ENCODE assay signal across 8 cellular contexts in the genomic region with DNA sequence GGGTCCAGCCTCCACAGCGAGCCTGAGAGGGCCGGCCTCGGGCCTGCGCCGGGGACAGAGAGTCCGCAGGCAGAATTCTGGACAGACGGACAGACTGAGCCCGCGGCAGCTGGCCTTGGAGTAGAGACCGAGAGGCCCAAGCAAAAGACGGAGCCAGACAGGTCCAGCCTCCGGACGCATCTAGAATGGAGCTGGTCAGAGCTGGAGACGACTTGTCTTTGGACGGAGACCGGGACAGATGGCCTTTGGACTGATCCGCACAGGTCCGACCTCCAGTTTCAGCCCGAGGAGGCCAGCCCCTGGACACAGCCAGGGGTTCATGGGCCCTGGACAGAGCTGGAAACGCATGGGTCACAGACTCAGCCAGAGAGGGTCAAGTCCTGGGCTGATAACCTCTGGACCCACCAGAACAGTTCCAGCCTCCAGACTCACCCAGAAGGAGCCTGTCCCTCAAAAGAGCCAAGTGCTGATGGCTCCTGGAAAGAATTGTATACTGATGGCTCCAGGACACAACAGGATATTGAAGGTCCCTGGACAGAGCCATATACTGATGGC. TPM values are rescaled to one million over a fixed set of nuclear protein-coding genes. Genes with fewer than 3 reads are reported as not detected.
DNase-seq lines count a peak whose midpoint lies in the region; ATAC-seq and TF ChIP-seq lines count a peak whose summit lies in the region.

No MANE protein-coding gene starts in this region.

- ATAC-seq in left ventricle myocardium superior = no peak
- no peak for ATAC-seq in stimulated activated effector memory CD8-positive, alpha-beta T cell treated with anti-CD3 and anti-CD28 coated beads, Interleukin-12 subunit alpha, Interleukin-12 subunit beta, amount 100 ng/mL, for 72 hours
- no peak for ATAC-seq in HG02763 (IDR thresholded peaks at IDR 0.05; ENCODE audit: unreplicated experiment)

- H3K4me3 Mint-ChIP-seq in activated T-helper 2 cell treated with anti-CD3 and anti-CD28 coated beads, Interferon-gamma antibody, Interleukin-2, Interleukin-4, amounts not matched to agents 10 μg/mL and 5 μg/mL and 100 μg/mL, durations not matched to agents 14 hours and 24 hours and 36 hours (ENCODE audit: low read depth) = peak overlapping the region; percentile 94
- peak overlapping the region; percentile 83 for H3K4me3 Mint-ChIP-seq in stimulated activated effector memory CD8-positive, alpha-beta T cell treated with anti-CD3 and anti-CD28 coated beads, Interleukin-12 subunit alpha, Interleukin-12 subunit beta, amount 100 ng/mL, for 72 hours

- no peak overlapping the region for H3K27ac Mint-ChIP-seq in activated T-helper 2 cell treated with anti-CD3 and anti-CD28 coated beads, Interferon-gamma antibody, Interleukin-2, Interleukin-4, amounts not matched to agents 10 μg/mL and 5 μg/mL and 100 μg/mL, durations not matched to agents 14 hours and 24 hours and 36 hours
- H3K27ac Mint-ChIP-seq in stimulated activated effector memory CD8-positive, alpha-beta T cell treated with anti-CD3 and anti-CD28 coated beads, Interleukin-12 subunit alpha, Interleukin-12 subunit beta, amount 100 ng/mL, for 72 hours = peak overlapping the region; percentile 90

- peaks cover 14% of the 10 kb centered on the region for H3K4me1 ChIP-seq in cardiac muscle cell (ENCODE audit: low read depth)
- H3K4me1 ChIP-seq in iPS-15b (ENCODE audit: control insufficient read depth, insufficient read depth, low read length) = peaks cover 13% of the 10 kb centered on the region

- H3K9me3 ChIP-seq in cardiac muscle cell (ENCODE audit: low read depth) (no peaks in the 10 kb centered on the region), iPS-15b (ENCODE audit: control insufficient read depth, insufficient read depth, low read length) (no peaks in the 10 kb centered on the region)

- H3K27me3 Mint-ChIP-seq in activated T-helper 2 cell treated with anti-CD3 and anti-CD28 coated beads, Interferon-gamma antibody, Interleukin-2, Interleukin-4, amounts not matched to agents 10 μg/mL and 5 μg/mL and 100 μg/mL, durations not matched to agents 14 hours and 24 hours and 36 hours (ENCODE audit: low read depth) = no peaks in the 10 kb centered on the region

- H3K4me3 ChIP-seq in cardiac muscle cell (peak overlapping the region; percentile 66), iPS-15b (ENCODE audit: low read depth, low read length) (peak overlapping the region; percentile 70)

- intact Hi-C loops in left ventricle myocardium superior (cut with micrococcal nuclease) = no loop called here
- intact Hi-C loops in activated T-helper 2 cell treated with anti-CD3 and anti-CD28 coated beads, Interferon-gamma antibody, Interleukin-2, Interleukin-4, amounts not matched to agents 10 μg/mL and 5 μg/mL and 100 μg/mL, durations not matched to agents 14 hours and 24 hours and 36 hours (cut with micrococcal nuclease) = loop anchor here (2.0 kb wide), 2 partner anchors 81 to 103 kb away; partner anchors contain the start of gene EGLN2

- H3K27ac ChIP-seq in cardiac muscle cell = peak overlapping the region; percentile 95

- H3K9me3 Mint-ChIP-seq in activated T-helper 2 cell treated with anti-CD3 and anti-CD28 coated beads, Interferon-gamma antibody, Interleukin-2, Interleukin-4, amounts not matched to agents 10 μg/mL and 5 μg/mL and 100 μg/mL, durations not matched to agents 14 hours and 24 hours and 36 hours = no peaks in the 10 kb centered on the region
- no peaks in the 10 kb centered on the region for H3K9me3 Mint-ChIP-seq in stimulated activated effector memory CD8-positive, alpha-beta T cell treated with anti-CD3 and anti-CD28 coated beads, Interleukin-12 subunit alpha, Interleukin-12 subunit beta, amount 100 ng/mL, for 72 hours

- no peaks in the 10 kb centered on the region for H3K36me3 ChIP-seq in cardiac muscle cell
- H3K36me3 ChIP-seq in iPS-15b (ENCODE audit: control insufficient read depth, insufficient read depth, low read length) = no peaks in the 10 kb centered on the region

- TF ChIP-seq CTCF in cardiac muscle cell (IDR thresholded peaks at IDR 0.05; ENCODE audit: low read depth, low read length) = no peak

- peaks cover 51% of the 10 kb centered on the region for H3K4me1 Mint-ChIP-seq in activated T-helper 2 cell treated with anti-CD3 and anti-CD28 coated beads, Interferon-gamma antibody, Interleukin-2, Interleukin-4, amounts not matched to agents 10 μg/mL and 5 μg/mL and 100 μg/mL, durations not matched to agents 14 hours and 24 hours and 36 hours (ENCODE audit: low read depth)
- peaks cover 75% of the 10 kb centered on the region for H3K4me1 Mint-ChIP-seq in stimulated activated effector memory CD8-positive, alpha-beta T cell treated with anti-CD3 and anti-CD28 coated beads, Interleukin-12 subunit alpha, Interleukin-12 subunit beta, amount 100 ng/mL, for 72 hours

- peak overlapping the region; percentile 18 for H3K9ac ChIP-seq in iPS-15b (ENCODE audit: low read depth, low read length)

- H3K27me3 ChIP-seq in cardiac muscle cell = no peaks in the 10 kb centered on the region
- H3K27me3 ChIP-seq in iPS-15b (ENCODE audit: control insufficient read depth, insufficient read depth, low read length) = no peaks in the 10 kb centered on the region

- peaks cover 26% of the 10 kb centered on the region for H3K36me3 Mint-ChIP-seq in activated T-helper 2 cell treated with anti-CD3 and anti-CD28 coated beads, Interferon-gamma antibody, Interleukin-2, Interleukin-4, amounts not matched to agents 10 μg/mL and 5 μg/mL and 100 μg/mL, durations not matched to agents 14 hours and 24 hours and 36 hours (ENCODE audit: low read depth)
- peaks cover 53% of the 10 kb centered on the region for H3K36me3 Mint-ChIP-seq in stimulated activated effector memory CD8-positive, alpha-beta T cell treated with anti-CD3 and anti-CD28 coated beads, Interleukin-12 subunit alpha, Interleukin-12 subunit beta, amount 100 ng/mL, for 72 hours

- DNase-seq in cardiac muscle cell (ENCODE audit: low read depth in 1 of 2, low spot score in 1 of 2) (no peak), left ventricle myocardium superior (no peak), SKM-1 (lab: John Stamatoyannopoulos, UW; ENCODE audit: unreplicated experiment) (no peak), cerebellum (ENCODE audit: low spot score) (no peak)
- no peak for DNase-seq in activated T-helper 2 cell treated with anti-CD3 and anti-CD28 coated beads, Interferon-gamma antibody, Interleukin-2, Interleukin-4, amounts not matched to agents 10 μg/mL and 5 μg/mL and 100 μg/mL, durations not matched to agents 14 hours and 24 hours and 36 hours (ENCODE audit: low spot score)
- DNase-seq in stimulated activated effector memory CD8-positive, alpha-beta T cell treated with anti-CD3 and anti-CD28 coated beads, Interleukin-12 subunit alpha, Interleukin-12 subunit beta, amount 100 ng/mL, for 72 hours (ENCODE audit: low spot score in 2 of 2) = no peak

RNA-seq across cellular contexts. Expression of gene ITPKC, which starts 0.5 kb away (rescaled TPM):
- total RNA-seq in cardiac muscle cell = 19.1 and 19.4 TPM in 2 replicates
- polyA plus RNA-seq in cardiac muscle cell = 12.5 and 15.4 TPM in 2 replicates
- 12.8 TPM for total RNA-seq in left ventricle myocardium superior
- 7.4 and 8.4 TPM in 2 replicates for total RNA-seq in activated T-helper 2 cell treated with anti-CD3 and anti-CD28 coated beads, Interferon-gamma antibody, Interleukin-2, Interleukin-4, amounts not matched to agents 10 μg/mL and 5 μg/mL and 100 μg/mL, durations not matched to agents 14 hours and 24 hours and 36 hours
- total RNA-seq in cerebellum = 6.7 TPM

RNA-seq across cellular contexts. Expression of gene COQ8B, which starts 0.7 kb away (rescaled TPM):
- 82.5 and 90.1 TPM in 2 replicates for total RNA-seq in cardiac muscle cell
- 62.6 and 90.6 TPM in 2 replicates for polyA plus RNA-seq in cardiac muscle cell
- 34.6 TPM for total RNA-seq in left ventricle myocardium superior
- 33.5 and 36.7 TPM in 2 replicates for total RNA-seq in activated T-helper 2 cell treated with anti-CD3 and anti-CD28 coated beads, Interferon-gamma antibody, Interleukin-2, Interleukin-4, amounts not matched to agents 10 μg/mL and 5 μg/mL and 100 μg/mL, durations not matched to agents 14 hours and 24 hours and 36 hours
- 31.7 TPM for total RNA-seq in cerebellum

RNA-seq across cellular contexts. Expression of gene NUMBL, which starts 27.0 kb away (rescaled TPM):
- 17.1 and 21.7 TPM in 2 replicates for total RNA-seq in cardiac muscle cell
- polyA plus RNA-seq in cardiac muscle cell = 12.6 and 13.8 TPM in 2 replicates
- 16.9 TPM for total RNA-seq in left ventricle myocardium superior
- total RNA-seq in activated T-helper 2 cell treated with anti-CD3 and anti-CD28 coated beads, Interferon-gamma antibody, Interleukin-2, Interleukin-4, amounts not matched to agents 10 μg/mL and 5 μg/mL and 100 μg/mL, durations not matched to agents 14 hours and 24 hours and 36 hours = 18.0 and 27.0 TPM in 2 replicates
- total RNA-seq in cerebellum = 15.2 TPM

RNA-seq across cellular contexts. Expression of gene ACTMAP, which starts 32.9 kb away (rescaled TPM):
- total RNA-seq in cardiac muscle cell = 7.6 and 9.6 TPM in 2 replicates
- 30.4 and 40.0 TPM in 2 replicates for polyA plus RNA-seq in cardiac muscle cell
- total RNA-seq in left ventricle myocardium superior = 6.7 TPM
- 13.2 and 14.2 TPM in 2 replicates for total RNA-seq in activated T-helper 2 cell treated with anti-CD3 and anti-CD28 coated beads, Interferon-gamma antibody, Interleukin-2, Interleukin-4, amounts not matched to agents 10 μg/mL and 5 μg/mL and 100 μg/mL, durations not matched to agents 14 hours and 24 hours and 36 hours
- 0.82 TPM for total RNA-seq in cerebellum

RNA-seq across cellular contexts. Expression of gene SNRPA, which starts 33.6 kb away (rescaled TPM):
- total RNA-seq in cardiac muscle cell (158 and 230 TPM in 2 replicates), left ventricle myocardium superior (41.6 TPM), cerebellum (34.3 TPM)
- polyA plus RNA-seq in cardiac muscle cell = 145 and 155 TPM in 2 replicates
- total RNA-seq in activated T-helper 2 cell treated with anti-CD3 and anti-CD28 coated beads, Interferon-gamma antibody, Interleukin-2, Interleukin-4, amounts not matched to agents 10 μg/mL and 5 μg/mL and 100 μg/mL, durations not matched to agents 14 hours and 24 hours and 36 hours = 257 and 267 TPM in 2 replicates
